ENCODE assay signal across 8 cellular contexts in the genomic region with DNA sequence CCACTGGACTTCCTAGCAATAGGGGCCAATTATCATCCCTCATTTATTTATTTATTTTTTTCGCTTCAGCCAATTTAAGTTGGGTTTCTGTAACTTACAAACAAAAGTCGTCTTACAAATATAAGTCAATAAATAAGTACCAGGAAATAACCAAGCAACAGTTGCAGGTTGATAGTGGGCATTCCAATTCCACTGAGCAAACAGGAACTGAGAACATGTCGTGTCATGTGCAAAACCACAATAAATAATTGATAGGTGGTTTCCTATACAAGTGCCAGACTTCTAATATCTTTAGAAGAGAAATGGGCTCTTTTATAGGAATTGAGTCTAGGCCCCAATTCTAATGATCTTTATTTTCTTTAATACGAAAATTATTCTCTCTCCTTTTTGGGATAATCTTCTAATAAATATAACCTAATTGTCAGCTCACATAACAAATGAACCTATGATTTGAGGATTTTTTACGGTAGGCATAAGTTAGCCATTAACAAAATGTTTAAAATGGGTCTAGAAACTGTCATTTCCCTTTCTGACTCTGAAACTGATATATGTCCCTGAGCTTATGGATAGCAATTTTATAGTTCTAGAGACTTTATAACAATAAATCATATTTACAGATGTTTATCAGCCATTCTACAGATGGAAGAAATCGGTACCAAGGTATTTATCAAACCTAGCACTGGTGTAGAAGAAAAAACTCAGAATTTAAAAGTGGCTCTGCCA.
DNase-seq lines count a peak whose midpoint lies in the region; ATAC-seq and TF ChIP-seq lines count a peak whose summit lies in the region.

No MANE protein-coding gene starts in this region.

- H3K27ac ChIP-seq in hepatocyte (peak overlapping the region; percentile 15), coronary artery (no peak overlapping the region)

- intact Hi-C loops in Right ventricle myocardium superior (cut with DNase I), result no loop called here

- DNase-seq in NOMO-1 (lab: John Stamatoyannopoulos, UW; ENCODE audit: unreplicated experiment in 2 of 2) (peak; percentile 39 to 84), hepatocyte (ENCODE audit: low spot score) (no peak), NCI-H2196 treated with DMSO at 0.1 percent for 48 hours (lab: John Stamatoyannopoulos, UW; ENCODE audit: unreplicated experiment) (no peak), Right ventricle myocardium superior (no peak), RKO (ENCODE audit: low spot score) (no peak), coronary artery (ENCODE audit: low spot score) (no peak)

- H3K79me2 ChIP-seq in hepatocyte, result peaks cover 79% of the 10 kb centered on the region

- H3K4me3 ChIP-seq in hepatocyte, result no peak overlapping the region
- H3K4me3 ChIP-seq in coronary artery, result no peak overlapping the region

- H3K9me2 ChIP-seq in hepatocyte (replicated peaks; ENCODE audit: insufficient read depth), result no peaks in the 10 kb centered on the region

- ATAC-seq in GM18868 (IDR thresholded peaks at IDR 0.05; ENCODE audit: unreplicated experiment), result peak; percentile 60
- peak; percentile 76 for ATAC-seq in HG02759 (IDR thresholded peaks at IDR 0.05; ENCODE audit: unreplicated experiment)
- ATAC-seq in Right ventricle myocardium superior (ENCODE audit: poor library complexity), result no peak

- WGBS in hepatocyte (ENCODE audit: low lambda C conversion rate, missing lambda C conversion rate), result 83% methylated on average over 6 of the region's 6 CpGs

- no peaks in the 10 kb centered on the region for H4K20me1 ChIP-seq in hepatocyte (ENCODE audit: insufficient read depth, poor library complexity, severe bottlenecking)

- no peaks in the 10 kb centered on the region for H3K9me3 ChIP-seq in hepatocyte (ENCODE audit: low read depth)

- TF ChIP-seq CTCF in hepatocyte (IDR thresholded peaks at IDR 0.05; ENCODE audit: poor library complexity) (no peak), coronary artery (IDR thresholded peaks at IDR 0.05) (no peak)

- H3K4me1 ChIP-seq in hepatocyte (ENCODE audit: insufficient read depth), result peaks cover 9% of the 10 kb centered on the region

- peaks cover 3% of the 10 kb centered on the region for H3K36me3 ChIP-seq in hepatocyte (replicated peaks; ENCODE audit: insufficient read depth, low read depth)

- H3K27me3 ChIP-seq in hepatocyte, result no peaks in the 10 kb centered on the region

- no peak overlapping the region for H3K4me2 ChIP-seq in hepatocyte

- H2AFZ ChIP-seq in hepatocyte, result no peak overlapping the region

Comparison
In these comparisons a context has a peak if more than half of its experiments do, and no peak if none do; other contexts are left out.
1. DNase-seq: peak in NOMO-1 (2 of 2); none in hepatocyte (single experiment), NCI-H2196 treated with DMSO at 0.1 percent for 48 hours (single experiment), Right ventricle myocardium superior (single experiment), RKO (single experiment) and coronary artery (single experiment).